ENCODE assay signal across 9 cellular contexts in the genomic region with DNA sequence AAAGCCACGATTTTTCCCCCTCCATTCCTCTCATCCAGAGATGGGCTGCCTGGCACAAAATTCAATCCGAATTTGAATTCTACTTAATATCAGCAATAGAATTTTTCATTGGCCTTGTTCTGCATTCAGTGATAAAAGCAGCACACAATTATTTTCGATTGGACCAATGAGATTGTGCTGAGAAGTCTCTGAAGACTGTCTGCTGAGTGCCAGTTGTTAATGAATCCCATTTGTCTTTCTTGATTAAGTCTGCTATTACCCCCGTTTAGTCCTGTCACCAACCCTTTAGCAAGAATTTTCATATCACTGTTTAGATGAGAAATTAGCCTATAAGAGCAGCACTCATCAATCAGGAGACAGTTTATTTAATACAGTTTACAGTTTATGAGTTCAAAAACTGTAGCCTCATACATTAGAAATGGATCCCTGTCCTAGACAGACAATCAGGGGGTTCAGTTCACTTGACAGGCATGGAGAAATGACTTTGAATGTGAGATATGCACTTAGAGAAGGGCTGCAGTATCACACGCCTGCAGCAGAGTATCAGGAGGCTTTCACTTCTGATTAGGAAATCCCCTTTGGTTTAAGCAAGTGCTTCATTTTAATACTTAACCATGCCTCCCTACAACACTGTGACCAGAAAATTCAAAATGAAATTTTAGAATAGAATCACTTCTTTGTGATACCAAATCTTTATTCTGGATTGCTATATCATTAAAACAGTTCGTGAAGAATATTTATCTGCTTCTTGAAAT.
DNase-seq lines count a peak whose midpoint lies in the region; ATAC-seq, FAIRE-seq and TF ChIP-seq lines count a peak whose summit lies in the region.
"Had no signal": no experiment of that assay in that cellular context is flagged by ENCODE, and none has a peak within 500 bp of the region (broad histone marks: within the 10 kb centered on the region; RNA-seq: fewer than 3 reads in every experiment).

No MANE protein-coding gene starts in this region.

- peak overlapping the region; percentile 72 for H3K4me2 ChIP-seq in OCI-LY3 (ENCODE audit: low read length)
- H3K4me2 ChIP-seq in osteoblast (ENCODE audit: insufficient read depth, low read length): peak overlapping the region; percentile 67
- H3K4me2 ChIP-seq in HepG2 (ENCODE audit: low read depth, low read length): no peak overlapping the region

- no peak for TF ChIP-seq RAD21 in HepG2 (CRISPR knock-in tag; IDR thresholded peaks at IDR 0.05)

- H3K9me3 ChIP-seq in OCI-LY3 (ENCODE audit: insufficient read depth, low read length): no peaks in the 10 kb centered on the region
- no peaks in the 10 kb centered on the region for H3K9me3 ChIP-seq in osteoblast (ENCODE audit: low read depth, low read length)
- no peaks in the 10 kb centered on the region for H3K9me3 ChIP-seq in HepG2 (ENCODE audit: low read length)
- H3K9me3 ChIP-seq in thyroid gland: no peaks in the 10 kb centered on the region

- TF ChIP-seq EP300 in HepG2 (IDR thresholded peaks at IDR 0.05; ENCODE audit: low read depth in 2 of 2, low read length in 2 of 2) (no peak), HepG2 (CRISPR knock-in tag; IDR thresholded peaks at IDR 0.05; ENCODE audit: borderline replicate concordance) (no peak)

- no peaks in the 10 kb centered on the region for H4K20me1 ChIP-seq in OCI-LY3 (ENCODE audit: insufficient read depth, low read length)
- no peaks in the 10 kb centered on the region for H4K20me1 ChIP-seq in osteoblast (ENCODE audit: insufficient read depth, low read length)
- H4K20me1 ChIP-seq in HepG2 (ENCODE audit: insufficient read depth, low read length): no peaks in the 10 kb centered on the region

- in situ Hi-C loops in HepG2 (cut with HindIII; ENCODE audit: extremely low pct_ligation_motif_present, low pct_unique_long_range_greater_than_20kb): no loop called here

- no peak for FAIRE-seq in HepG2 (lab: Jason Lieb, UNC)

- H3K79me2 ChIP-seq in OCI-LY3 (ENCODE audit: low read length) (no peaks in the 10 kb centered on the region), osteoblast (ENCODE audit: insufficient read depth, low read length) (no peaks in the 10 kb centered on the region), HepG2 (ENCODE audit: insufficient read depth, low read length) (no peaks in the 10 kb centered on the region)

- H3K4me1 Mint-ChIP-seq in activated CD4-positive, alpha-beta T cell treated with anti-CD3 and anti-CD28 coated beads, Interleukin-2, amount 10 ng/mL, durations not matched to agents 7 days and 5 days: no peaks in the 10 kb centered on the region

- H3K27me3 ChIP-seq in OCI-LY3 (ENCODE audit: low read depth, low read length) (0 out of 2 replicates have a peak, but pooled peaks cover 4% of the 10 kb centered on the region), osteoblast (ENCODE audit: insufficient read depth, low read length) (no peaks in the 10 kb centered on the region), HepG2 (ENCODE audit: control insufficient read depth in 1 of 2, insufficient read depth in 2 of 2, low read length in 2 of 2) (no peaks in the 10 kb centered on the region), thyroid gland (no peaks in the 10 kb centered on the region)

- H3K36me3 ChIP-seq in OCI-LY3 (replicated peaks; ENCODE audit: low read depth, low read length) (no peaks in the 10 kb centered on the region), osteoblast (ENCODE audit: insufficient read depth, low read length) (no peaks in the 10 kb centered on the region), HepG2 (replicated peaks in 1 of 2; ENCODE audit: control insufficient read depth in 1 of 2, insufficient read depth in 2 of 2, low read length in 2 of 2) (no peaks in the 10 kb centered on the region), thyroid gland (no peaks in the 10 kb centered on the region)

- no peaks in the 10 kb centered on the region for H3K36me3 Mint-ChIP-seq in activated CD4-positive, alpha-beta T cell treated with anti-CD3 and anti-CD28 coated beads, Interleukin-2, amount 10 ng/mL, durations not matched to agents 7 days and 5 days (ENCODE audit: low read depth)

- TF ChIP-seq POLR2A in HepG2 (IDR thresholded peaks at IDR 0.05; ENCODE audit: insufficient read depth in 1 of 2, low read depth in 2 of 2, low read length in 2 of 2) (no peak), thyroid gland (IDR thresholded peaks at IDR 0.05) (no peak)

- TF ChIP-seq CTCF in OCI-LY3 (IDR thresholded peaks at IDR 0.05; ENCODE audit: low read depth, low read length) (no peak), osteoblast (IDR thresholded peaks at IDR 0.05; ENCODE audit: extremely low read depth, low read depth, low read length) (no peak), HepG2 (CRISPR knock-in tag; IDR thresholded peaks at IDR 0.05) (no peak), thyroid gland (IDR thresholded peaks at IDR 0.05) (no peak)

- H3K27ac Mint-ChIP-seq in activated CD4-positive, alpha-beta T cell treated with anti-CD3 and anti-CD28 coated beads, Interleukin-2, amount 10 ng/mL, durations not matched to agents 7 days and 5 days: no peak overlapping the region

- peaks cover 32% of the 10 kb centered on the region for H3K4me1 ChIP-seq in OCI-LY3 (ENCODE audit: low read length)
- peaks cover 11% of the 10 kb centered on the region for H3K4me1 ChIP-seq in osteoblast (ENCODE audit: insufficient read depth, low read length)
- H3K4me1 ChIP-seq in HepG2 (ENCODE audit: insufficient read depth, low read length): no peaks in the 10 kb centered on the region
- H3K4me1 ChIP-seq in thyroid gland: no peaks in the 10 kb centered on the region

- intact Hi-C loops in HepG2 (cut with micrococcal nuclease; ENCODE audit: unreplicated experiment): no loop called here
- intact Hi-C loops in thyroid gland (cut with DNase I): no loop called here

- H3K27ac ChIP-seq in OCI-LY3 (ENCODE audit: low read length): peak overlapping the region; percentile 46
- peak overlapping the region; percentile 87 for H3K27ac ChIP-seq in osteoblast (ENCODE audit: low read depth, low read length)
- H3K27ac ChIP-seq in HepG2 (ENCODE audit: extremely low read length, insufficient read depth, low read length): no peak overlapping the region
- H3K27ac ChIP-seq in thyroid gland: no peak overlapping the region

- ATAC-seq in GM18909 (IDR thresholded peaks at IDR 0.05; ENCODE audit: poor library complexity, unreplicated experiment): peak; percentile 100
- ATAC-seq in HG02759 (IDR thresholded peaks at IDR 0.05; ENCODE audit: unreplicated experiment): peak; percentile 99
- no peak for ATAC-seq in HepG2

- POLR2A ChIA-PET in HepG2 (lab: Yijun Ruan, JAX): no interaction called here
- POLR2A ChIA-PET in activated CD4-positive, alpha-beta T cell treated with anti-CD3 and anti-CD28 coated beads, Interleukin-2, amount 10 ng/mL, durations not matched to agents 7 days and 5 days (lab: Charles Lee): no interaction called here

- H3K4me3 ChIP-seq in OCI-LY3 (ENCODE audit: low read length): peak overlapping the region; percentile 48
- H3K4me3 ChIP-seq in osteoblast (ENCODE audit: insufficient read depth, low read length): peak overlapping the region; percentile 14
- no peak overlapping the region for H3K4me3 ChIP-seq in HepG2 (replicated peaks in 1 of 3; ENCODE audit: insufficient read depth in 1 of 3, low read depth in 2 of 3, low read length in 3 of 3)
- H3K4me3 ChIP-seq in thyroid gland (replicated peaks in 1 of 3): no peak overlapping the region

- BruUV-seq in HepG2 (replicated peaks; lab: Mats Ljungman, UMichigan): no TSS peak

- H2AFZ ChIP-seq in OCI-LY3 (ENCODE audit: low read depth, low read length) (no peak overlapping the region), osteoblast (ENCODE audit: low read length) (no peak overlapping the region), HepG2 (ENCODE audit: low read length) (no peak overlapping the region)

- peaks cover 3% of the 10 kb centered on the region for H3K9me3 Mint-ChIP-seq in activated CD4-positive, alpha-beta T cell treated with anti-CD3 and anti-CD28 coated beads, Interleukin-2, amount 10 ng/mL, durations not matched to agents 7 days and 5 days

- CTCF ChIA-PET in HepG2 (lab: Yijun Ruan, JAX; ENCODE audit: low intra/inter-chr PET ratio, low total read pairs): no interaction called here
- CTCF ChIA-PET in activated CD4-positive, alpha-beta T cell treated with anti-CD3 and anti-CD28 coated beads, Interleukin-2, amount 10 ng/mL, durations not matched to agents 7 days and 5 days (lab: Charles Lee): no interaction called here

- H3K27me3 Mint-ChIP-seq in activated CD4-positive, alpha-beta T cell treated with anti-CD3 and anti-CD28 coated beads, Interleukin-2, amount 10 ng/mL, durations not matched to agents 7 days and 5 days: no peaks in the 10 kb centered on the region

- H3K9ac ChIP-seq in OCI-LY3 (ENCODE audit: low read length): peak overlapping the region; percentile 15; the same call in 1 of the 2 replicates
- no peak overlapping the region for H3K9ac ChIP-seq in HepG2 (ENCODE audit: insufficient read depth, low read depth, low read length)

- DNase-seq in osteoblast (ENCODE audit: insufficient read length, low spot score, missing footprints): no peak
- no peak for DNase-seq in HepG2 (ENCODE audit: low spot score)
- DNase-seq in NCI-H82 (lab: John Stamatoyannopoulos, UW): no peak
- DNase-seq in activated CD4-positive, alpha-beta T cell treated with anti-CD3 and anti-CD28 coated beads, Interleukin-2, amount 10 ng/mL, durations not matched to agents 7 days and 5 days: no peak
- DNase-seq in thyroid gland: no peak
- DNase-seq: stimulated activated CD4-positive, alpha-beta T cell treated with anti-CD3 and anti-CD28 coated beads, Interleukin-1b, Interleukin-23, amount 100 ng/mL, for 48 hours had no signal

- H3K4me3 Mint-ChIP-seq in activated CD4-positive, alpha-beta T cell treated with anti-CD3 and anti-CD28 coated beads, Interleukin-2, amount 10 ng/mL, durations not matched to agents 7 days and 5 days: no peak overlapping the region

- 2% methylated on average over 6 of the region's 6 CpGs for WGBS in HepG2 (ENCODE audit: low lambda C conversion rate)
- 63 to 67% methylated on average over 6 of the region's 6 CpGs for WGBS in thyroid gland, 2 donors

Comparison
In these comparisons a context has a peak if more than half of its experiments do, and no peak if none do; other contexts are left out.
1. H3K27ac ChIP-seq: peak in OCI-LY3 (single experiment) and osteoblast (single experiment); none in HepG2 (single experiment) and thyroid gland (0 of 3).
2. H3K4me3 ChIP-seq: peak in OCI-LY3 (single experiment) and osteoblast (single experiment); none in HepG2 (0 of 3) and thyroid gland (0 of 3).